Comparison of ENCODE assay signal across 1 cellular context in the genomic region with DNA sequence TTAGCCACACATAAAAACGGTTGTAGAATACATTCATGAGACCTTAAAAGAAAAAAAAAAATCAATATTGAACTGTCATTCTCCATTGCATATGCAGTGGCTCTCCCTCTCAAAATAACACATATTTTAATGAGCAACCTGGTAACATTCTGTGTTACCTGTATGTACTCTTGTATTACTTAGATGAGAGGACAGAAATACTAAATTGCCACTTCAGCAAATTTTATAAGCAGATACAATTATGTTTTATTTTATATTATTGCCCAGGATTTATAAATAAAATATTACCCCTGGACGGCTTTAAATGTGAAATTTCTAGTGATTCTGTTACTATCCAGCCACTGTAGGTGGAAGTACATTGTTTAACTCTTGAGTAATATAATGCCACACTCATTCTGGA.
TF ChIP-seq lines count a peak whose summit lies in the region.

No MANE protein-coding gene starts in this region.

TF ChIP-seq in K562, 482 proteins besides CTCF, POLR2A, EP300 and RAD21 (continued from another document):
- TF ChIP-seq, protein P1, sequence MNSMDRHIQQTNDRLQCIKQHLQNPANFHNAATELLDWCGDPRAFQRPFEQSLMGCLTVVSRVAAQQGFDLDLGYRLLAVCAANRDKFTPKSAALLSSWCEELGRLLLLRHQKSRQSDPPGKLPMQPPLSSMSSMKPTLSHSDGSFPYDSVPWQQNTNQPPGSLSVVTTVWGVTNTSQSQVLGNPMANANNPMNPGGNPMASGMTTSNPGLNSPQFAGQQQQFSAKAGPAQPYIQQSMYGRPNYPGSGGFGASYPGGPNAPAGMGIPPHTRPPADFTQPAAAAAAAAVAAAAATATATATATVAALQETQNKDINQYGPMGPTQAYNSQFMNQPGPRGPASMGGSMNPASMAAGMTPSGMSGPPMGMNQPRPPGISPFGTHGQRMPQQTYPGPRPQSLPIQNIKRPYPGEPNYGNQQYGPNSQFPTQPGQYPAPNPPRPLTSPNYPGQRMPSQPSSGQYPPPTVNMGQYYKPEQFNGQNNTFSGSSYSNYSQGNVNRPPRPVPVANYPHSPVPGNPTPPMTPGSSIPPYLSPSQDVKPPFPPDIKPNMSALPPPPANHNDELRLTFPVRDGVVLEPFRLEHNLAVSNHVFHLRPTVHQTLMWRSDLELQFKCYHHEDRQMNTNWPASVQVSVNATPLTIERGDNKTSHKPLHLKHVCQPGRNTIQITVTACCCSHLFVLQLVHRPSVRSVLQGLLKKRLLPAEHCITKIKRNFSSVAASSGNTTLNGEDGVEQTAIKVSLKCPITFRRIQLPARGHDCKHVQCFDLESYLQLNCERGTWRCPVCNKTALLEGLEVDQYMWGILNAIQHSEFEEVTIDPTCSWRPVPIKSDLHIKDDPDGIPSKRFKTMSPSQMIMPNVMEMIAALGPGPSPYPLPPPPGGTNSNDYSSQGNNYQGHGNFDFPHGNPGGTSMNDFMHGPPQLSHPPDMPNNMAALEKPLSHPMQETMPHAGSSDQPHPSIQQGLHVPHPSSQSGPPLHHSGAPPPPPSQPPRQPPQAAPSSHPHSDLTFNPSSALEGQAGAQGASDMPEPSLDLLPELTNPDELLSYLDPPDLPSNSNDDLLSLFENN (IDR thresholded peaks at IDR 0.05; ENCODE audit: low read depth in 2 of 2, low read length in 2 of 2): no peak
